Comparison of ENCODE assay signal across 12 cellular contexts in genomic region chr5:56279979-56280378, GRCh38. TPM values are rescaled to one million over a fixed set of nuclear protein-coding genes. Genes with fewer than 3 reads are reported as not detected.
A peak's percentile ranks its signal among the peaks of the same experiment; 100 is the strongest.
DNase-seq lines count a peak whose midpoint lies in the region; ATAC-seq and TF ChIP-seq lines count a peak whose summit lies in the region.
"Had no signal": no experiment of that assay in that cellular context is flagged by ENCODE, and none has a peak within 500 bp of the region (broad histone marks: within the 10 kb centered on the region; RNA-seq: fewer than 3 reads in every experiment).

No MANE protein-coding gene starts in this region.

- H3K14ac ChIP-seq in IMR-90 (replicated peaks; ENCODE audit: low read depth, low read length): peak overlapping the region; percentile 97

- peak overlapping the region; percentile 100 for H4K91ac ChIP-seq in IMR-90 (ENCODE audit: insufficient read depth, low read depth, low read length)

- H2AK9ac ChIP-seq in IMR-90 (replicated peaks; ENCODE audit: low read depth, low read length, poor library complexity): peak overlapping the region; percentile 85

- H3K18ac ChIP-seq in IMR-90 (ENCODE audit: low read depth, low read length) (peak overlapping the region; percentile 98), mesendoderm (ENCODE audit: low read length) (no peak overlapping the region)

- TF ChIP-seq CTCF in AG09309 (IDR thresholded peaks at IDR 0.05; ENCODE audit: control insufficient read depth, insufficient read depth, low read depth, low read length, missing control alignments): no peak
- no peak for TF ChIP-seq CTCF in IMR-90 (conservative IDR thresholded peaks at IDR 0.05; ENCODE audit: low read depth, low read length)

- H4K20me1 ChIP-seq in IMR-90 (ENCODE audit: insufficient read depth, low read length): no peaks in the 10 kb centered on the region

- no CpG with 5 or more reads among the region's 2 CpGs for WGBS in IMR-90 (ENCODE audit: extremely low coverage in 2 of 2, insufficient read length in 1 of 2), 2 experiments
- WGBS in mesendoderm (ENCODE audit: extremely low coverage, insufficient coverage, low lambda C conversion rate): no CpG with 5 or more reads among the region's 2 CpGs

- peaks cover 0 to 21% of the 10 kb centered on the region in 2 experiments; a peak in 1 of 4 replicates for H3K79me1 ChIP-seq in IMR-90 (ENCODE audit: low read depth in 1 of 2, low read length in 2 of 2)
- H3K79me1 ChIP-seq in mesendoderm (ENCODE audit: low read length): no peaks in the 10 kb centered on the region

- peak overlapping the region; percentile 99 for H2BK120ac ChIP-seq in IMR-90 (ENCODE audit: low read depth, low read length)
- H2BK120ac ChIP-seq in mesendoderm (ENCODE audit: low read depth, low read length): no peak overlapping the region

- H3K4me3 ChIP-seq in AG09309 (ENCODE audit: control insufficient read depth, low read depth, low read length) (no peak overlapping the region), IMR-90 (ENCODE audit: insufficient read depth, low read depth, low read length) (no peak overlapping the region), mesendoderm (ENCODE audit: low read length) (no peak overlapping the region)
- no peak overlapping the region for H3K4me3 ChIP-seq in effector memory CD4-positive, alpha-beta T cell (ENCODE audit: insufficient read depth, low read depth, low read length, poor library complexity, severe bottlenecking)

- dilution Hi-C loops in IMR-90 (cut with HindIII; ENCODE audit: low sequenced_read_pairs, unreplicated experiment): no loop called here

- peak overlapping the region; percentile 100 for H3K23ac ChIP-seq in IMR-90 (ENCODE audit: low read depth, low read length)
- no peak overlapping the region for H3K23ac ChIP-seq in mesendoderm (ENCODE audit: low read length)

- no TSS peak for BruUV-seq in IMR-90 (replicated peaks; lab: Mats Ljungman, UMichigan)

- CTCF ChIA-PET in IMR-90 (lab: Yijun Ruan, JAX): interaction anchor here (0.6 kb wide), 1 partner anchor 704 kb away, joined by 3 read pairs; no protein-coding TSS in a partner anchor

- in situ Hi-C loops in IMR-90 (cut with MboI; ENCODE audit: low sequenced_read_pairs): no loop called here

- H2BK20ac ChIP-seq in IMR-90 (ENCODE audit: low read depth, low read length): peak overlapping the region; percentile 99

- H2AFZ ChIP-seq in IMR-90 (replicated peaks; ENCODE audit: low read length, poor library complexity): peak overlapping the region; percentile 67

- H4K5ac ChIP-seq in IMR-90 (ENCODE audit: low read depth, low read length): peak overlapping the region; percentile 93
- H4K5ac ChIP-seq in mesendoderm (ENCODE audit: low read length): no peak overlapping the region

- H3K4me2 ChIP-seq in IMR-90 (ENCODE audit: low read depth, low read length) (no peak overlapping the region), mesendoderm (ENCODE audit: low read length) (no peak overlapping the region)

- H3K4me1 ChIP-seq in IMR-90 (ENCODE audit: control insufficient read depth, insufficient read depth, low read length) (peaks cover 24% of the 10 kb centered on the region), mesendoderm (ENCODE audit: control insufficient read depth, low read depth, low read length) (peaks cover 2% of the 10 kb centered on the region)
- no peaks in the 10 kb centered on the region for H3K4me1 ChIP-seq in effector memory CD4-positive, alpha-beta T cell (ENCODE audit: control insufficient read depth, insufficient read depth, low read length, poor library complexity, severe bottlenecking)

- H3K36me3 ChIP-seq in IMR-90 (ENCODE audit: control insufficient read depth, insufficient read depth, low read length) (no peaks in the 10 kb centered on the region), mesendoderm (ENCODE audit: control insufficient read depth, insufficient read depth, low read length) (no peaks in the 10 kb centered on the region)
- no peaks in the 10 kb centered on the region for H3K36me3 ChIP-seq in effector memory CD4-positive, alpha-beta T cell (ENCODE audit: control insufficient read depth, insufficient read depth, low read length)

- no peaks in the 10 kb centered on the region for H3K27me3 ChIP-seq in IMR-90 (ENCODE audit: control insufficient read depth, insufficient read depth, low read length)
- no peaks in the 10 kb centered on the region for H3K27me3 ChIP-seq in mesendoderm (ENCODE audit: insufficient read depth, low read length, poor library complexity)
- no peaks in the 10 kb centered on the region for H3K27me3 ChIP-seq in effector memory CD4-positive, alpha-beta T cell (replicated peaks; ENCODE audit: control insufficient read depth, insufficient read depth, low read length, poor library complexity, severe bottlenecking)

- H3K56ac ChIP-seq in IMR-90 (ENCODE audit: extremely low read depth, insufficient read depth, low read length) (peak overlapping the region; percentile 99), mesendoderm (ENCODE audit: low read length) (no peak overlapping the region)

- DNase-seq in AG09309 (ENCODE audit: low read depth) (peak; percentile 34), IMR-90 (peak; percentile 82), dermis blood vessel endothelial cell (peak; percentile 89), mesendoderm (peak; percentile 81), NCI-H187 (lab: John Stamatoyannopoulos, UW) (no peak)
- no peak for DNase-seq in effector memory CD4-positive, alpha-beta T cell
- DNase-seq: activated CD8-positive, alpha-beta memory T cell treated with anti-CD3 and anti-CD28 coated beads, Interleukin-2, amount 50 U/mL, for 48 hours; CD4-positive, CD25-positive, alpha-beta regulatory T cell; stimulated activated naive CD4-positive, alpha-beta T cell; T1000 had no signal

- peak overlapping the region; percentile 100 for H3K4ac ChIP-seq in IMR-90 (ENCODE audit: low read depth, low read length)
- H3K4ac ChIP-seq in mesendoderm (ENCODE audit: low read depth, low read length): no peak overlapping the region

- H2BK5ac ChIP-seq in IMR-90 (ENCODE audit: low read depth, low read length, poor library complexity, severe bottlenecking) (peak overlapping the region; percentile 78), mesendoderm (ENCODE audit: low read length) (no peak overlapping the region)

- POLR2A ChIA-PET in IMR-90 (lab: Charles Lee; ENCODE audit: unreplicated experiment): no interaction called here

- H4K8ac ChIP-seq in IMR-90 (ENCODE audit: low read depth in 2 of 2, low read length in 2 of 2) (peak overlapping the region; percentile 97 to 99), mesendoderm (ENCODE audit: low read depth, low read length) (no peak overlapping the region)

- no peaks in the 10 kb centered on the region for H3K9me3 ChIP-seq in IMR-90 (ENCODE audit: control insufficient read depth, insufficient read depth, low read length)
- no peaks in the 10 kb centered on the region for H3K9me3 ChIP-seq in effector memory CD4-positive, alpha-beta T cell (ENCODE audit: control insufficient read depth, low read length)

- H2BK15ac ChIP-seq in IMR-90 (ENCODE audit: low read depth, low read length): peak overlapping the region; percentile 94; the same call in 2 of the 3 replicates
- H2BK15ac ChIP-seq in mesendoderm (replicated peaks; ENCODE audit: low read depth): no peak overlapping the region

- H3K27ac ChIP-seq in IMR-90 (ENCODE audit: insufficient read depth, low read length) (peak overlapping the region; percentile 98), mesendoderm (ENCODE audit: low read depth, low read length) (no peak overlapping the region)
- no peak overlapping the region for H3K27ac ChIP-seq in effector memory CD4-positive, alpha-beta T cell (ENCODE audit: insufficient read depth, low read length, poor library complexity, severe bottlenecking)

- peaks cover 29% of the 10 kb centered on the region for H3K9me1 ChIP-seq in IMR-90 (ENCODE audit: insufficient read depth, low read length)

- H3K9ac ChIP-seq in IMR-90 (ENCODE audit: low read depth, low read length) (peak overlapping the region; percentile 78), mesendoderm (ENCODE audit: low read length) (no peak overlapping the region)

- TF ChIP-seq POLR2A in IMR-90 (IDR thresholded peaks at IDR 0.05; ENCODE audit: low read depth, low read length): no peak

- no peaks in the 10 kb centered on the region for H3K79me2 ChIP-seq in mesendoderm (ENCODE audit: control insufficient read depth, insufficient read depth, low read length)

- ATAC-seq in IMR-90 (ENCODE audit: low read depth) (peak; percentile 39), HG03039 (IDR thresholded peaks at IDR 0.05; ENCODE audit: unreplicated experiment) (no peak)
- ATAC-seq in activated CD4-positive, CD25-positive, alpha-beta regulatory T cell treated with anti-CD3 and anti-CD28 coated beads, Interleukin-2, amount 50 U/mL, for 24 hours: no peak

- intact Hi-C loops in IMR-90 (cut with micrococcal nuclease): loop anchor here (2.0 to 5.0 kb wide), 2 partner anchors 67 to 537 kb away; no protein-coding TSS in a partner anchor

- TF ChIP-seq RAD21 in IMR-90 (IDR thresholded peaks at IDR 0.05; ENCODE audit: low read length): no peak

- H2AK5ac ChIP-seq in IMR-90 (ENCODE audit: low read depth, low read length): peak overlapping the region; percentile 99
- H2AK5ac ChIP-seq in mesendoderm (ENCODE audit: low read length): no peak overlapping the region

TF ChIP-seq in IMR-90, 13 proteins besides CTCF, POLR2A, EP300 and RAD21:
- TF ChIP-seq BHLHE40 (IDR thresholded peaks at IDR 0.05; ENCODE audit: low read depth, low read length) (peak; percentile 15; the same call in 1 of the 2 replicates), CEBPB (IDR thresholded peaks at IDR 0.05; ENCODE audit: low read depth, low read length) (no peak)
TF ChIP-seq in IMR-90: peak in this region for 1.

RNA-seq across cellular contexts. Expression of gene ANKRD55, which starts 46.8 kb away (rescaled TPM):
- total RNA-seq in IMR-90 (2012; rRNA removed) (0.28 TPM in 1 of 2 replicates, not detected in the other), dermis blood vessel endothelial cell (1.2 and 3.2 TPM in 2 replicates)
- polyA plus RNA-seq in IMR-90 (2012; rRNA removed): not detected in 2 replicates
- 0.13 TPM in 1 of 2 replicates, not detected in the other for polyA plus RNA-seq in IMR-90 (2012; cell fraction: cytosol; rRNA removed)
- not detected in 2 replicates for polyA plus RNA-seq in IMR-90 (2012; cell fraction: nucleus; rRNA removed; ENCODE audit: low replicate concordance)
- polyA plus RNA-seq in mesendoderm (2013, experiment 1 of 2): 0.10 TPM
- 0.08 TPM for polyA plus RNA-seq in mesendoderm (2013, experiment 2 of 2)

Comparison
In these comparisons a context has a peak if more than half of its experiments do, and no peak if none do; other contexts are left out.
1. DNase-seq: peak in AG09309 (single experiment), IMR-90 (single experiment), dermis blood vessel endothelial cell (single experiment) and mesendoderm (single experiment); none in effector memory CD4-positive, alpha-beta T cell (0 of 3) and NCI-H187 (0 of 2).